1 cellular context compared by ENCODE assay signal in the genomic region with DNA sequence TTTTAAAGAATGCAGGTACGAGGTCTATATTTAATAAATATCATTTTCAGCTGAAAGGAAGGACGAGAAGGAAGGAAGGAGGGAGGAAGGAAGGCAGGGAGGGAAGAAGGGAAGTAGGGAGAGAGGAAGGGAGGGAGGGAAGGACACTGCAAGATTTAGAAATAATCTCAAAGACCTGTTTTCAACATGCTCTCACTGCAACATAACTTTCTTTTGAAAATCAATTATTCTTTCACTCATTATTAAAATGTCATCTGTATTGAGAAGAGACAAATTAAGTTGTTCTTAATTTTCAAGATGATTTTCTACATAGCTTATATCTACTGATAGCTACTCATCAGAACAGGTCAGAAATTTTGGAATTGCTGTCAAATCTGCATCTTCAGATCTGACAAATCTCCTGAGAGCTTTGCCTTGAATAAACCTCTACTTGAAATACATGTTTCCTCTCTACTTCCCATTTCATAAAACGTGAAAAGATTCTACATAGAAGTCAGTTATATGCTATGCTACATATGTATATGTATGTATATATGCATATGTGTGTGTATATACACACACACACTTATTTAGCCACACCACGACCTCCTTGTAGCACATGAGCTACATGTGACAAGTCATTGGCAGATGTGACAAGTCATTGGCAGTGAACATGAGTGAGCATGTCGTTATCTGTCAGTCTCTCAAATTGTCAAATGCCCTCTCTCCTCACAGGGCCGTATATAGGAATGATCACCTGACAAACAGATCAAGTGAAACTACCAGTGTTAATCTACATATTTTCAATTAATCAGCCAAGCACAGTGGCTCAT.
TF ChIP-seq lines count a peak whose summit lies in the region.

No MANE protein-coding gene starts in this region.

TF ChIP-seq in K562, 482 proteins besides CTCF, POLR2A, EP300 and RAD21 (continued from another document):
- no peak for TF ChIP-seq SREBF2 (CRISPR knock-in tag; IDR thresholded peaks at IDR 0.05)
- TF ChIP-seq SMARCB1 (IDR thresholded peaks at IDR 0.05; ENCODE audit: insufficient read length, low read depth) = no peak
- TF ChIP-seq, protein P1, sequence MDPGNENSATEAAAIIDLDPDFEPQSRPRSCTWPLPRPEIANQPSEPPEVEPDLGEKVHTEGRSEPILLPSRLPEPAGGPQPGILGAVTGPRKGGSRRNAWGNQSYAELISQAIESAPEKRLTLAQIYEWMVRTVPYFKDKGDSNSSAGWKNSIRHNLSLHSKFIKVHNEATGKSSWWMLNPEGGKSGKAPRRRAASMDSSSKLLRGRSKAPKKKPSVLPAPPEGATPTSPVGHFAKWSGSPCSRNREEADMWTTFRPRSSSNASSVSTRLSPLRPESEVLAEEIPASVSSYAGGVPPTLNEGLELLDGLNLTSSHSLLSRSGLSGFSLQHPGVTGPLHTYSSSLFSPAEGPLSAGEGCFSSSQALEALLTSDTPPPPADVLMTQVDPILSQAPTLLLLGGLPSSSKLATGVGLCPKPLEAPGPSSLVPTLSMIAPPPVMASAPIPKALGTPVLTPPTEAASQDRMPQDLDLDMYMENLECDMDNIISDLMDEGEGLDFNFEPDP (CRISPR knock-in tag; IDR thresholded peaks at IDR 0.05) = no peak
- no peak; the same call in 1 of the 2 replicates for TF ChIP-seq C11orf30 (IDR thresholded peaks at IDR 0.05; ENCODE audit: low read depth)
- no peak for TF ChIP-seq SIN3B (IDR thresholded peaks at IDR 0.05; ENCODE audit: low read depth)
- no peak for TF ChIP-seq CBFA2T2 (conservative IDR thresholded peaks at IDR 0.05)
- TF ChIP-seq MCM7 (IDR thresholded peaks at IDR 0.05) = no peak
- no peak for TF ChIP-seq ZKSCAN1 (IDR thresholded peaks at IDR 0.05; ENCODE audit: low read depth, low read length)
- TF ChIP-seq KHSRP (IDR thresholded peaks at IDR 0.05) = no peak
- TF ChIP-seq CSDE1 (IDR thresholded peaks at IDR 0.05) = no peak
- TF ChIP-seq ZNF316 (IDR thresholded peaks at IDR 0.05) = 0 out of 2 replicates have a peak, but pooled peaks have one; percentile 20
- no peak for TF ChIP-seq HNRNPK (IDR thresholded peaks at IDR 0.05; ENCODE audit: low read depth, low read length, poor library complexity, severe bottlenecking)
- no peak for TF ChIP-seq ZC3H8 (IDR thresholded peaks at IDR 0.05)
- TF ChIP-seq NEUROD1 (IDR thresholded peaks at IDR 0.05; ENCODE audit: borderline replicate concordance, low read depth, low read length, partially characterized antibody) = no peak
- TF ChIP-seq SMAD2 (IDR thresholded peaks at IDR 0.05; ENCODE audit: low read depth, low read length) = no peak
- TF ChIP-seq ZNF668 (CRISPR knock-in tag; IDR thresholded peaks at IDR 0.05) = no peak
- peak; percentile 30 for TF ChIP-seq PCBP1 (IDR thresholded peaks at IDR 0.05; ENCODE audit: low read depth, low read length, poor library complexity, severe bottlenecking)
- TF ChIP-seq ZNF12 (CRISPR knock-in tag; IDR thresholded peaks at IDR 0.05) = no peak
- TF ChIP-seq MXI1 (IDR thresholded peaks at IDR 0.05; ENCODE audit: low read depth, low read length) = no peak
- no peak for TF ChIP-seq ZNF785 (CRISPR knock-in tag; IDR thresholded peaks at IDR 0.05)
- TF ChIP-seq, protein P2, sequence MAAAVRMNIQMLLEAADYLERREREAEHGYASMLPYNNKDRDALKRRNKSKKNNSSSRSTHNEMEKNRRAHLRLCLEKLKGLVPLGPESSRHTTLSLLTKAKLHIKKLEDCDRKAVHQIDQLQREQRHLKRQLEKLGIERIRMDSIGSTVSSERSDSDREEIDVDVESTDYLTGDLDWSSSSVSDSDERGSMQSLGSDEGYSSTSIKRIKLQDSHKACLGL (CRISPR knock-in tag; IDR thresholded peaks at IDR 0.05; ENCODE audit: borderline replicate concordance, poor library complexity, severe bottlenecking) = no peak
- TF ChIP-seq ETS2 (tag; IDR thresholded peaks at IDR 0.05; ENCODE audit: borderline replicate concordance, poor library complexity, severe bottlenecking) = no peak
- TF ChIP-seq CBX2 (IDR thresholded peaks at IDR 0.05; ENCODE audit: insufficient read depth, low read length, poor library complexity, severe bottlenecking) = no peak
- no peak for TF ChIP-seq LEF1 (IDR thresholded peaks at IDR 0.05)
- TF ChIP-seq, protein P3, sequence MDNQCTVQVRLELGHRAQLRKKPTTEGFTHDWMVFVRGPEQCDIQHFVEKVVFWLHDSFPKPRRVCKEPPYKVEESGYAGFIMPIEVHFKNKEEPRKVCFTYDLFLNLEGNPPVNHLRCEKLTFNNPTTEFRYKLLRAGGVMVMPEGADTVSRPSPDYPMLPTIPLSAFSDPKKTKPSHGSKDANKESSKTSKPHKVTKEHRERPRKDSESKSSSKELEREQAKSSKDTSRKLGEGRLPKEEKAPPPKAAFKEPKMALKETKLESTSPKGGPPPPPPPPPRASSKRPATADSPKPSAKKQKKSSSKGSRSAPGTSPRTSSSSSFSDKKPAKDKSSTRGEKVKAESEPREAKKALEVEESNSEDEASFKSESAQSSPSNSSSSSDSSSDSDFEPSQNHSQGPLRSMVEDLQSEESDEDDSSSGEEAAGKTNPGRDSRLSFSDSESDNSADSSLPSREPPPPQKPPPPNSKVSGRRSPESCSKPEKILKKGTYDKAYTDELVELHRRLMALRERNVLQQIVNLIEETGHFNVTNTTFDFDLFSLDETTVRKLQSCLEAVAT (IDR thresholded peaks at IDR 0.05) = no peak
- TF ChIP-seq BRCA1 (IDR thresholded peaks at IDR 0.05) = no peak
- TF ChIP-seq BRCA1 (CRISPR knock-in tag; IDR thresholded peaks at IDR 0.05) = no peak
- TF ChIP-seq U2AF2 (optimal IDR thresholded peaks at IDR 0.05; ENCODE audit: low read depth, low read length) = no peak
- TF ChIP-seq SNAPC5 (CRISPR knock-in tag; IDR thresholded peaks at IDR 0.05) = no peak
- TF ChIP-seq ZNF431 (CRISPR knock-in tag; IDR thresholded peaks at IDR 0.05) = 0 out of 2 replicates have a peak, but pooled peaks have one; percentile 23
- TF ChIP-seq ZNF121 (CRISPR knock-in tag; conservative IDR thresholded peaks at IDR 0.05) = no peak
- no peak for TF ChIP-seq SLC30A9 (CRISPR knock-in tag; IDR thresholded peaks at IDR 0.05)
- TF ChIP-seq ATF1 (CRISPR knock-in tag; IDR thresholded peaks at IDR 0.05) = no peak
- TF ChIP-seq ATF1 (tag; IDR thresholded peaks at IDR 0.05) = 0 out of 2 replicates have a peak, but pooled peaks have one; percentile 11
- TF ChIP-seq CLOCK (CRISPR knock-in tag; IDR thresholded peaks at IDR 0.05; ENCODE audit: borderline replicate concordance) = no peak
- no peak for TF ChIP-seq SAP30 (IDR thresholded peaks at IDR 0.05; ENCODE audit: borderline replicate concordance, insufficient read depth, low read depth, low read length, poor library complexity, severe bottlenecking)
